ENCODE assay signal across 8 cellular contexts in the genomic region with DNA sequence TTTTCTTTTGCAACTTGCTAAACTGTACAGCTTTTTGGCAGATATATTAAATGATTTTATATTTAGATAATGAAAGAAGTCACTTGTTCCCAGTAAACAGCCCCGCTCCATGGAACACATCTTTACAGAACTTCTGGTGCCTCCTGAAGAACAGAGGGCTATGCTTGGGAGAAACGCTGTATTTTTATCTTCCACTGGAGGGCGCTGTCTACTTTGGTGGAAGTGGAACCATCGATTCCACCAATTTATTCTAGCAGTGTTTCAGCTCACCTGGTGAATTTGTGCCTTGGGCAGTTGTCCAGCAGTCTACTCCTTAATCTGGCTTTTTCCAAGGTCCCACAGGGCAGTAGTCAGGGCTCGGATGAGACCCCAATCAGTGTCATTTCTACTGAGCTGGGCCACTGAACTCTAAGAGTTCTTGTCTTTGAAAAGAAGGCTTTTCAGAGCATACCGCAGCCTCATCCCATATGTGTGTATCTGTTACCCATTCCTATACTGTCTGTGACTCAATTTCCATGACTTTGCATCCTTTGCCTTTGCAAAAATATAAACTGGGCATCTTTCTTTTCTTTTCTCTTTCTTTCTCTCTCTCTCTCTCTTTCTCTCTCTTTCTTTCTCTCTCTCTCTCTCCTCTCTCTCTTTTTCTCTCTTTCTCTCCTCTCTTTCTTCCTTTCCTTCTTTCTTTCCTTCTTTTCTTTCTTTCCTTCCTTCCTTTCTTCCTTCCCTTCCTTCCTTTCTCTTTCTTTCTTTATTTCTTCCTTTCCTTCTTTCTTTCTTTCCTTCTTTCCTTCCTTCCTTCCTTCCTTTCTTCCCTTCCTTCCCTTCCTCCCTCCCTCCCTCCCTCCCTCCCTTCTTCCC.
DNase-seq lines count a peak whose midpoint lies in the region; ATAC-seq and TF ChIP-seq lines count a peak whose summit lies in the region.

No MANE protein-coding gene starts in this region.

- no peaks in the 10 kb centered on the region for H3K27me3 ChIP-seq in colonic mucosa

- intact Hi-C loops in colonic mucosa (cut with DNase I) = no loop called here

- peaks cover 12% of the 10 kb centered on the region for H3K9me3 Mint-ChIP-seq in memory B cell

- no peaks in the 10 kb centered on the region for H3K4me1 ChIP-seq in colonic mucosa

- H3K36me3 Mint-ChIP-seq in memory B cell = peaks cover 9% of the 10 kb centered on the region

- H3K4me3 Mint-ChIP-seq in memory B cell = no peak overlapping the region

- peaks cover 21% of the 10 kb centered on the region for H3K27me3 Mint-ChIP-seq in memory B cell

- H3K4me3 ChIP-seq in colonic mucosa = no peak overlapping the region

- H3K9ac ChIP-seq in colonic mucosa (ENCODE audit: low read depth in 2 of 2, low read length in 2 of 2) = no peak overlapping the region

- no peak overlapping the region for H3K27ac ChIP-seq in colonic mucosa

- peak; percentile 9 for DNase-seq in SKM-1 (lab: John Stamatoyannopoulos, UW; ENCODE audit: unreplicated experiment)
- no peak for DNase-seq in SKM-1 treated with dmso at 0.1 percent for 144 hours (lab: John Stamatoyannopoulos, UW; ENCODE audit: unreplicated experiment)
- peak; percentile 31 for DNase-seq in HuH-7.5 (ENCODE audit: low spot score)
- DNase-seq in OCI-M1 (lab: John Stamatoyannopoulos, UW) = peak; percentile 78
- peak; percentile 56 for DNase-seq in colonic mucosa
- DNase-seq in memory B cell (ENCODE audit: low spot score in 2 of 2) = peak; percentile 31 to 44
- DNase-seq in GF-D8 (lab: John Stamatoyannopoulos, UW) = no peak

- H3K36me3 ChIP-seq in colonic mucosa = no peaks in the 10 kb centered on the region

- ATAC-seq in memory B cell (ENCODE audit: low read depth) = peak; percentile 18
- ATAC-seq in HG02678 (IDR thresholded peaks at IDR 0.05; ENCODE audit: unreplicated experiment) = no peak

- H3K4me1 Mint-ChIP-seq in memory B cell = peaks cover 4% of the 10 kb centered on the region

- no peaks in the 10 kb centered on the region for H3K9me3 ChIP-seq in colonic mucosa

- no peak overlapping the region for H3K27ac Mint-ChIP-seq in memory B cell

- TF ChIP-seq CTCF in colonic mucosa (IDR thresholded peaks at IDR 0.05) = peak; percentile 74

Comparison
In these comparisons a context has a peak if more than half of its experiments do, and no peak if none do; other contexts are left out.
1. DNase-seq: peak in SKM-1 (single experiment), HuH-7.5 (single experiment), OCI-M1 (single experiment), colonic mucosa (single experiment) and memory B cell (2 of 2); none in SKM-1 treated with dmso at 0.1 percent for 144 hours (single experiment) and GF-D8 (single experiment).